ENCODE assay signal across 10 cellular contexts in the genomic region with DNA sequence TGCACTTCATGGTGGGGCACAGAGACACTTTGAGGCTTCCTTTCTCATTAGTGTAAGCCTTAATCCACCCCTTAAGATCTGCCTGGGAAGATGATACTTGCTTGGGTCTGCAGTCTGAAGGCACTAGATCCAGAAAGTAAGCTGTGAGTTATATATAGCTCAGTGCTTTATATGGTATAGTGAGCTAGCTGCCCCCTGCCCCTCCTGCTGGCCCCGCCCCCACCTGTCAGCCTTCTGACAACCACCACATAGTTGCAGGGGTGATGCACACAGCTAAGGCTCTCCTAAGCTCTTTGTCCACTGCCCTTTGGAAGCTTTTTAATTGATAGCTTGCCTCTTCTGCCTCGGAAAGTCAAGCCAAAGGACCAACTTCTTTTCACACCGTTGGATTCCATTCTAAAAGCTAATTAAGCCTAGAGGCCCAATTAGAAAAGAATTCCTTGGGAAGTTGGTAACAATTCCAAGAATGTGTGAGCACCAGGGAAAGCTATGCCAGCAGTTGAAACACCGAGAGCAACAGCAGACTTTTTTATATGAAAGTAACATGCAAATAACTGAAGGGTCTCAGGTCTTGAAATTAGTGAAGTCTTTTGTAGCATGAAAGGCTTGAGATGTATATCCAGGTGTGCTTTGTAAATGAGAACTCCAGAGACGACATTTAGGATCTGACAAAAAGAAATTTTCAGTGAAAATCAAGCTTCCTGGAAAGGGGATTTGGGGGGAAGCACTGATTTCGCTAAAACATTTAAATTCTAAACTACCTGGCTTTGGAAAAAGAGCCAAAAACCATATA. TPM values are rescaled to one million over a fixed set of nuclear protein-coding genes. Genes with fewer than 3 reads are reported as not detected.
DNase-seq lines count a peak whose midpoint lies in the region; ATAC-seq, FAIRE-seq and TF ChIP-seq lines count a peak whose summit lies in the region.
"Had no signal": no experiment of that assay in that cellular context is flagged by ENCODE, and none has a peak within 500 bp of the region (broad histone marks: within the 10 kb centered on the region; RNA-seq: fewer than 3 reads in every experiment).

No MANE protein-coding gene starts in this region.

- peak overlapping the region; percentile 96 for H3K27ac Mint-ChIP-seq in chondrocyte (ENCODE audit: unreplicated experiment)
- H3K27ac Mint-ChIP-seq in activated T-cell treated with anti-CD3 and anti-CD28 coated beads, Interleukin-2, amount 50 U/mL, for 24 hours: no peak overlapping the region

- DNase-seq in chondrocyte (ENCODE audit: low spot score) (no peak), HepG2 (ENCODE audit: low spot score) (no peak), tibial artery (peak in 1 of 2 donors; percentile 83)
- DNase-seq in activated T-cell treated with anti-CD3 and anti-CD28 coated beads, Interleukin-2, amount 50 U/mL, for 24 hours: no peak
- DNase-seq: amygdala, SHP77 had no signal

- FAIRE-seq in HepG2 (lab: Jason Lieb, UNC): no peak

- TF ChIP-seq CTCF in chondrocyte (IDR thresholded peaks at IDR 0.05): no peak
- TF ChIP-seq CTCF in HepG2 (CRISPR knock-in tag; IDR thresholded peaks at IDR 0.05): no peak
- TF ChIP-seq CTCF in tibial artery (IDR thresholded peaks at IDR 0.05): no peak

- H3K9ac ChIP-seq in HUES48 (ENCODE audit: low read depth, low read length): peak overlapping the region; percentile 93
- peak overlapping the region; percentile 83; the same call in 1 of the 2 replicates for H3K9ac ChIP-seq in HepG2 (ENCODE audit: insufficient read depth, low read depth, low read length)

- TSS peak; percentile 21 for BruUV-seq in HepG2 (replicated peaks; lab: Mats Ljungman, UMichigan)

- H3K27me3 ChIP-seq in HUES48 (ENCODE audit: control insufficient read depth, insufficient read depth, low read length) (0 out of 2 replicates have a peak, but pooled peaks cover 4% of the 10 kb centered on the region), HepG2 (ENCODE audit: control insufficient read depth in 1 of 2, insufficient read depth in 2 of 2, low read length in 2 of 2) (no peaks in the 10 kb centered on the region), tibial artery (no peaks in the 10 kb centered on the region)

- H3K79me2 ChIP-seq in HepG2 (ENCODE audit: insufficient read depth, low read length): peaks cover 32% of the 10 kb centered on the region

- H3K4me3 ChIP-seq in HUES48 (ENCODE audit: low read depth, low read length) (peak overlapping the region; percentile 93), HepG2 (replicated peaks in 1 of 3; ENCODE audit: insufficient read depth in 1 of 3, low read depth in 2 of 3, low read length in 3 of 3) (peak overlapping the region; percentile 80 to 92 (median 89); a peak in 5 of 6 replicates), tibial artery (peak overlapping the region; percentile 90 to 95)

- H3K9me3 Mint-ChIP-seq in chondrocyte (ENCODE audit: low read depth): peaks cover under 1% of the 10 kb centered on the region
- no peaks in the 10 kb centered on the region for H3K9me3 Mint-ChIP-seq in activated T-cell treated with anti-CD3 and anti-CD28 coated beads, Interleukin-2, amount 50 U/mL, for 24 hours

- CTCF ChIA-PET in HepG2 (lab: Yijun Ruan, JAX; ENCODE audit: low intra/inter-chr PET ratio, low total read pairs): no interaction called here

- WGBS in HepG2 (ENCODE audit: low lambda C conversion rate): 57% methylated on average over 6 of the region's 6 CpGs

- H3K27ac ChIP-seq in HUES48 (ENCODE audit: low read depth, low read length) (peak overlapping the region; percentile 88), HepG2 (ENCODE audit: extremely low read length, insufficient read depth, low read length) (no peak overlapping the region), tibial artery (peak overlapping the region; percentile 93 to 97)

- no peak overlapping the region for H2AFZ ChIP-seq in HepG2 (ENCODE audit: low read length)

- in situ Hi-C loops in HepG2 (cut with HindIII; ENCODE audit: extremely low pct_ligation_motif_present, low pct_unique_long_range_greater_than_20kb): loop anchor here (5.0 kb wide), 3 partner anchors 47 to 263 kb away; no protein-coding TSS in a partner anchor

- H3K27me3 Mint-ChIP-seq in chondrocyte (ENCODE audit: low read depth): no peaks in the 10 kb centered on the region
- H3K27me3 Mint-ChIP-seq in activated T-cell treated with anti-CD3 and anti-CD28 coated beads, Interleukin-2, amount 50 U/mL, for 24 hours: peaks cover 71% of the 10 kb centered on the region

- TF ChIP-seq RAD21 in HepG2 (CRISPR knock-in tag; IDR thresholded peaks at IDR 0.05): no peak

- peaks cover 40% of the 10 kb centered on the region for H3K36me3 ChIP-seq in HUES48 (ENCODE audit: control insufficient read depth, insufficient read depth, low read length)
- no peaks in the 10 kb centered on the region for H3K36me3 ChIP-seq in HepG2 (replicated peaks in 1 of 2; ENCODE audit: control insufficient read depth in 1 of 2, insufficient read depth in 2 of 2, low read length in 2 of 2)
- peaks cover 11 to 34% (median 28%) of the 10 kb centered on the region in 3 donors for H3K36me3 ChIP-seq in tibial artery

- peak overlapping the region; percentile 99 for H3K4me3 Mint-ChIP-seq in chondrocyte (ENCODE audit: unreplicated experiment)
- no peak overlapping the region for H3K4me3 Mint-ChIP-seq in activated T-cell treated with anti-CD3 and anti-CD28 coated beads, Interleukin-2, amount 50 U/mL, for 24 hours

- no peak for TF ChIP-seq POLR2A in HepG2 (IDR thresholded peaks at IDR 0.05; ENCODE audit: insufficient read depth in 1 of 2, low read depth in 2 of 2, low read length in 2 of 2)

- POLR2A ChIA-PET in HepG2 (lab: Yijun Ruan, JAX): interaction anchor here (0.6 to 1.2 kb wide), 6 partner anchors 9 to 215 kb away, joined by 3 to 4 read pairs (median 4); no protein-coding TSS in a partner anchor

- H3K4me1 ChIP-seq in HUES48 (ENCODE audit: control insufficient read depth, insufficient read depth, low read length) (peaks cover 61% of the 10 kb centered on the region), HepG2 (ENCODE audit: insufficient read depth, low read length) (peaks cover 65% of the 10 kb centered on the region), tibial artery (peaks cover 0 to 41% (median 29%) of the 10 kb centered on the region in 4 donors)

- H4K20me1 ChIP-seq in HepG2 (ENCODE audit: insufficient read depth, low read length): 0 out of 2 replicates have a peak, but pooled peaks cover 3% of the 10 kb centered on the region

- peaks cover 56% of the 10 kb centered on the region for H3K4me1 Mint-ChIP-seq in chondrocyte (ENCODE audit: low read depth)
- H3K4me1 Mint-ChIP-seq in activated T-cell treated with anti-CD3 and anti-CD28 coated beads, Interleukin-2, amount 50 U/mL, for 24 hours (ENCODE audit: low read depth): peaks cover 23% of the 10 kb centered on the region

- intact Hi-C loops in HepG2 (cut with micrococcal nuclease; ENCODE audit: unreplicated experiment) (loop anchor here (2.0 to 10.0 kb wide), 4 partner anchors 50 to 237 kb away; partner anchors contain the start of gene RPS27L), tibial artery (cut with DNase I; ENCODE audit: low total_unique reads) (loop anchor here (5.0 kb wide), 3 partner anchors 47 to 357 kb away; no protein-coding TSS in a partner anchor)

- no peak for ATAC-seq in HepG2
- no peak for ATAC-seq in GM18873 (IDR thresholded peaks at IDR 0.05; ENCODE audit: low FRiP score, unreplicated experiment)
- no peak for ATAC-seq in GM21717 (IDR thresholded peaks at IDR 0.05; ENCODE audit: unreplicated experiment)
- no peak for ATAC-seq in HG03521 (IDR thresholded peaks at IDR 0.05; ENCODE audit: unreplicated experiment)

- H3K36me3 Mint-ChIP-seq in chondrocyte (ENCODE audit: low read depth): peaks cover 59% of the 10 kb centered on the region
- H3K36me3 Mint-ChIP-seq in activated T-cell treated with anti-CD3 and anti-CD28 coated beads, Interleukin-2, amount 50 U/mL, for 24 hours (ENCODE audit: low read depth): peaks cover 3% of the 10 kb centered on the region

- H3K9me3 ChIP-seq in HUES48 (ENCODE audit: control insufficient read depth, insufficient read depth, low read length): no peaks in the 10 kb centered on the region
- no peaks in the 10 kb centered on the region for H3K9me3 ChIP-seq in HepG2 (ENCODE audit: low read length)
- H3K9me3 ChIP-seq in tibial artery: no peaks in the 10 kb centered on the region

- H3K4me2 ChIP-seq in HepG2 (ENCODE audit: low read depth, low read length): peak overlapping the region; percentile 92

- TF ChIP-seq EP300 in HepG2 (IDR thresholded peaks at IDR 0.05; ENCODE audit: low read depth in 2 of 2, low read length in 2 of 2): no peak
- TF ChIP-seq EP300 in HepG2 (CRISPR knock-in tag; IDR thresholded peaks at IDR 0.05; ENCODE audit: borderline replicate concordance): no peak

TF ChIP-seq in HepG2, 621 proteins besides CTCF, POLR2A, EP300 and RAD21:
- no peak for TF ChIP-seq TOE1 (CRISPR knock-in tag; IDR thresholded peaks at IDR 0.05)
- peak; percentile 45; the same call in 1 of the 2 replicates for TF ChIP-seq SRF (IDR thresholded peaks at IDR 0.05; ENCODE audit: low read depth, low read length)

RNA-seq across cellular contexts. Expression of gene TPM1, which starts 2.3 kb away (rescaled TPM):
- total RNA-seq in chondrocyte (2,291 to 2,367 TPM (median 2,332 TPM) in 3 replicates), HepG2 (2016; rRNA removed; fragmentation: Illumina TruSeq; extraction: Trizol) (98.9 and 113 TPM in 2 replicates)
- 49.9 and 54.7 TPM in 2 replicates for total RNA-seq in HepG2 (2016; cell fraction: cytosol; rRNA removed; fragmentation: Illumina TruSeq; extraction: Trizol; ENCODE audit: low read depth)
- total RNA-seq in HepG2 (2016; cell fraction: insoluble cytoplasmic fraction; rRNA removed; fragmentation: Illumina TruSeq; extraction: Trizol): 98.4 and 114 TPM in 2 replicates
- 81.1 and 86.7 TPM in 2 replicates for total RNA-seq in HepG2 (2016; cell fraction: membrane; rRNA removed; fragmentation: Illumina TruSeq; extraction: Trizol)
- total RNA-seq in HepG2 (2016; cell fraction: nucleus; rRNA removed; fragmentation: Illumina TruSeq; extraction: Trizol): 75.6 and 78.8 TPM in 2 replicates
- 92.4 and 109 TPM in 2 replicates for polyA plus RNA-seq in HepG2 (2011; rRNA removed)
- polyA plus RNA-seq in HepG2 (2011; cell fraction: cytosol; rRNA removed): 45.6 and 56.5 TPM in 2 replicates
- polyA plus RNA-seq in HepG2 (2011; cell fraction: nucleus; rRNA removed): 245 and 247 TPM in 2 replicates
- polyA plus RNA-seq in HepG2 (2012): 72.3 and 73.8 TPM in 2 replicates
- polyA plus RNA-seq in HepG2 (2016; cell fraction: cytosol; fragmentation: Illumina TruSeq; extraction: Trizol; ENCODE audit: low read depth): 39.7 and 50.0 TPM in 2 replicates
- polyA plus RNA-seq in HepG2 (2016; cell fraction: insoluble cytoplasmic fraction; fragmentation: Illumina TruSeq; extraction: Trizol; ENCODE audit: low read depth): 112 and 120 TPM in 2 replicates
- 59.4 and 60.5 TPM in 2 replicates for polyA plus RNA-seq in HepG2 (2016; cell fraction: membrane; fragmentation: Illumina TruSeq; extraction: Trizol; ENCODE audit: low read depth)
- polyA plus RNA-seq in HepG2 (2016; cell fraction: nucleus; fragmentation: Illumina TruSeq; extraction: Trizol; ENCODE audit: insufficient read depth, low read depth): 97.1 and 98.9 TPM in 2 replicates
- polyA minus RNA-seq in HepG2 (2011; rRNA and poly(A)+ RNA removed; ENCODE audit: low replicate concordance): 56.1 and 110 TPM in 2 replicates
- polyA minus RNA-seq in HepG2 (2011; cell fraction: cytosol; rRNA and poly(A)+ RNA removed): 22.5 and 29.1 TPM in 2 replicates
- polyA minus RNA-seq in HepG2 (2011; cell fraction: nucleus; rRNA and poly(A)+ RNA removed): 274 and 286 TPM in 2 replicates

Comparison
In these comparisons a context has a peak if more than half of its experiments do, and no peak if none do; other contexts are left out.
1. RNA of gene TPM1, which starts 2.3 kb away (total RNA-seq): 2,291 to 2,367 TPM in chondrocyte; 49.9 to 114 TPM in HepG2; every median in the first group is over 10 times any median in the second.
2. Peak in every context shown above with its lines, with median percentiles within 50 percentile points of each other: H3K4me3 ChIP-seq.